Comparison of ENCODE assay signal across 1 cellular context in genomic region chr3:37810788-37811187, GRCh38.
TF ChIP-seq lines count a peak whose summit lies in the region.

No MANE protein-coding gene starts in this region.

TF ChIP-seq in IMR-90, 13 proteins besides CTCF, POLR2A, EP300 and RAD21:
- TF ChIP-seq NFE2L2 (IDR thresholded peaks at IDR 0.05; ENCODE audit: low read depth, low read length) (no peak), SMC3 (IDR thresholded peaks at IDR 0.05; ENCODE audit: low read depth, low read length) (no peak), RFX5 (IDR thresholded peaks at IDR 0.05; ENCODE audit: low read depth, low read length) (no peak), USF2 (IDR thresholded peaks at IDR 0.05; ENCODE audit: low read depth, low read length) (no peak), FOS (IDR thresholded peaks at IDR 0.05; ENCODE audit: low read depth, low read length) (no peak), MAZ (IDR thresholded peaks at IDR 0.05; ENCODE audit: borderline replicate concordance, low read depth, low read length) (no peak)
TF ChIP-seq in IMR-90: peak in this region for 0.
